ENCODE assay signal across 23 cellular contexts in genomic region chr1:67228791-67229190, GRCh38.
A peak's percentile ranks its signal among the peaks of the same experiment; 100 is the strongest.
DNase-seq lines count a peak whose midpoint lies in the region; ATAC-seq lines count a peak whose summit lies in the region.
"Had no signal": no experiment of that assay in that cellular context is flagged by ENCODE, and none has a peak within 500 bp of the region (broad histone marks: within the 10 kb centered on the region; RNA-seq: fewer than 3 reads in every experiment).

No MANE protein-coding gene starts in this region.

- H3K27ac Mint-ChIP-seq in immature natural killer cell = peak overlapping the region; percentile 18 to 82 (median 65)
- no peak overlapping the region for H3K27ac Mint-ChIP-seq in activated naive CD8-positive, alpha-beta T cell treated with anti-CD3 and anti-CD28 coated beads for 36 hours
- H3K27ac Mint-ChIP-seq: H9; T-helper 1 cell treated with Interleukin-12 subunit alpha and Interleukin-12 subunit beta and Interleukin-4 antibody, amounts not matched to agents 30 μg/mL and 1 μg/mL, for 36 hours had no signal

- H3K27me3 Mint-ChIP-seq in immature natural killer cell (ENCODE audit: low read depth in 3 of 3) = peaks cover 0 to 8% (median 1%) of the 10 kb centered on the region in 3 donors
- peaks cover 17% of the 10 kb centered on the region for H3K27me3 Mint-ChIP-seq in activated naive CD8-positive, alpha-beta T cell treated with anti-CD3 and anti-CD28 coated beads for 36 hours

- no peaks in the 10 kb centered on the region for H3K9me3 Mint-ChIP-seq in immature natural killer cell
- H3K9me3 Mint-ChIP-seq in activated naive CD8-positive, alpha-beta T cell treated with anti-CD3 and anti-CD28 coated beads for 36 hours = peaks cover 3% of the 10 kb centered on the region

- DNase-seq in immature natural killer cell = no peak
- no peak for DNase-seq in activated naive CD8-positive, alpha-beta T cell treated with anti-CD3 and anti-CD28 coated beads for 36 hours
- DNase-seq in SJCRH30 = no peak
- no peak for DNase-seq in stimulated activated CD4-positive, alpha-beta T cell treated with anti-CD3 and anti-CD28 coated beads, Interleukin-2, amount 100 ng/mL, for 24 hours
- DNase-seq: BE2C, DMS53, EL, GF-D8, GM23248, H9, Karpas-422, NCI-H1092, NCI-H1436, NCI-H187 treated with DMSO at 0.1 percent for 48 hours, NCI-H2107, NCI-H446 treated with DMSO at 0.1 percent for 48 hours, NCI-H526 treated with DMSO at 0.1 percent for 48 hours, OCI-M1 had no signal

- H3K27me3 ChIP-seq in SJCRH30 = no peaks in the 10 kb centered on the region
- H3K27me3 ChIP-seq: BE2C had no signal

- H3K36me3 ChIP-seq in SJCRH30 = no peaks in the 10 kb centered on the region
- H3K36me3 ChIP-seq: BE2C had no signal

- no peak overlapping the region for H3K4me3 ChIP-seq in SJCRH30
- H3K4me3 ChIP-seq: GM23248 had no signal

- H3K4me1 ChIP-seq in SJCRH30 = no peaks in the 10 kb centered on the region
- H3K4me1 ChIP-seq: BE2C had no signal

- no peaks in the 10 kb centered on the region for H3K36me3 Mint-ChIP-seq in immature natural killer cell
- H3K36me3 Mint-ChIP-seq in activated naive CD8-positive, alpha-beta T cell treated with anti-CD3 and anti-CD28 coated beads for 36 hours = no peaks in the 10 kb centered on the region

- peaks cover 43 to 45% of the 10 kb centered on the region in 2 donors for H3K4me1 Mint-ChIP-seq in immature natural killer cell
- H3K4me1 Mint-ChIP-seq in activated naive CD8-positive, alpha-beta T cell treated with anti-CD3 and anti-CD28 coated beads for 36 hours = peaks cover 2% of the 10 kb centered on the region

- H3K9me3 ChIP-seq in SJCRH30 (replicated peaks) = no peaks in the 10 kb centered on the region
- H3K9me3 ChIP-seq: BE2C had no signal

- no peak overlapping the region for H3K27ac ChIP-seq in SJCRH30
- H3K27ac ChIP-seq: GM23248 had no signal

- H3K4me3 Mint-ChIP-seq in immature natural killer cell = peak overlapping the region in 2 of 5 donors; percentile 2 to 59
- H3K4me3 Mint-ChIP-seq in activated naive CD8-positive, alpha-beta T cell treated with anti-CD3 and anti-CD28 coated beads for 36 hours = no peak overlapping the region
- H3K4me3 Mint-ChIP-seq: H9; T-helper 1 cell treated with Interleukin-12 subunit alpha and Interleukin-12 subunit beta and Interleukin-4 antibody, amounts not matched to agents 30 μg/mL and 1 μg/mL, for 36 hours had no signal

- ATAC-seq in GM18511 (IDR thresholded peaks at IDR 0.05; ENCODE audit: unreplicated experiment) (peak; percentile 69), GM18909 (IDR thresholded peaks at IDR 0.05; ENCODE audit: poor library complexity, unreplicated experiment) (peak; percentile 52), HG02938 (IDR thresholded peaks at IDR 0.05; ENCODE audit: unreplicated experiment) (peak; percentile 64)
- ATAC-seq: Right ventricle myocardium inferior had no signal
